Comparison of ENCODE assay signal across 13 cellular contexts in genomic region chr10:78552261-78552811, GRCh38.
DNase-seq lines count a peak whose midpoint lies in the region; ATAC-seq, FAIRE-seq and TF ChIP-seq lines count a peak whose summit lies in the region.
"Had no signal": no experiment of that assay in that cellular context is flagged by ENCODE, and none has a peak within 500 bp of the region (broad histone marks: within the 10 kb centered on the region; RNA-seq: fewer than 3 reads in every experiment).

No MANE protein-coding gene starts in this region.

- H3K9ac ChIP-seq in kidney (ENCODE audit: low read length in 2 of 2): no peak overlapping the region

- H3K9me3 Mint-ChIP-seq in brain: peaks cover 0 to 3% (median 0%) of the 10 kb centered on the region in 5 experiments

- peak overlapping the region; percentile 40 to 69 for H3K27ac ChIP-seq in kidney (ENCODE audit: low read depth in 2 of 2, low read length in 2 of 2)
- H3K27ac ChIP-seq: PC-9 had no signal

- peaks cover 0 to 12% of the 10 kb centered on the region in 2 donors for H3K4me1 ChIP-seq in kidney (ENCODE audit: control insufficient read depth in 1 of 2, insufficient read depth in 1 of 2, low read depth in 1 of 2, low read length in 2 of 2)

- no peaks in the 10 kb centered on the region for H3K36me3 Mint-ChIP-seq in brain
- H3K36me3 Mint-ChIP-seq: CD8-positive, alpha-beta memory T cell had no signal

- H3K9me3 ChIP-seq in kidney (ENCODE audit: control insufficient read depth in 1 of 2, low read length in 2 of 2): no peaks in the 10 kb centered on the region

- peak overlapping the region in 4 of 5 experiments; percentile 3 to 41 (median 26) for H3K4me3 Mint-ChIP-seq in brain
- H3K4me3 Mint-ChIP-seq: CD8-positive, alpha-beta memory T cell had no signal

- peaks cover 52% of the 10 kb centered on the region for H3K4me1 Mint-ChIP-seq in brain
- H3K4me1 Mint-ChIP-seq: CD8-positive, alpha-beta memory T cell had no signal

- H3K27me3 Mint-ChIP-seq in brain: peaks cover 13% of the 10 kb centered on the region

- H3K4me3 ChIP-seq in kidney (ENCODE audit: low read length in 2 of 2): no peak overlapping the region
- H3K4me3 ChIP-seq: PC-9 had no signal

- ATAC-seq in sciatic nerve (peak; percentile 94), GM21737 (IDR thresholded peaks at IDR 0.05; ENCODE audit: unreplicated experiment) (no peak), HG02642 (IDR thresholded peaks at IDR 0.05; ENCODE audit: poor library complexity, unreplicated experiment) (no peak), GM18498 (IDR thresholded peaks at IDR 0.05; ENCODE audit: unreplicated experiment) (no peak)

- no peak for FAIRE-seq in kidney (lab: Jason Lieb, UNC)
- FAIRE-seq: colon had no signal

- DNase-seq in C1 segment of cervical spinal cord (lab: John Stamatoyannopoulos, UW): peak in 8 of 14 donors; percentile 32 to 76 (median 63)
- peak; percentile 81 for DNase-seq in kidney
- DNase-seq in sciatic nerve (ENCODE audit: low spot score): peak; percentile 81
- no peak for DNase-seq in NCI-H748 (lab: John Stamatoyannopoulos, UW; ENCODE audit: unreplicated experiment)
- DNase-seq: activated CD4-positive, alpha-beta T cell treated with anti-CD3 and anti-CD28 coated beads, Interleukin-2, amount 50 U/mL, for 1 hour; CD8-positive, alpha-beta memory T cell; KG1; PC-9 had no signal

- TF ChIP-seq CTCF in brain (conservative IDR thresholded peaks at IDR 0.05) (no peak), kidney (IDR thresholded peaks at IDR 0.05; ENCODE audit: borderline replicate concordance, extremely low read depth, insufficient read depth) (no peak)

- no peaks in the 10 kb centered on the region for H3K36me3 ChIP-seq in kidney (ENCODE audit: control insufficient read depth in 1 of 2, insufficient read depth in 2 of 2, low read length in 2 of 2)

- intact Hi-C loops in kidney (cut with DNase I): no loop called here
- intact Hi-C loops in sciatic nerve (cut with DNase I): no loop called here

- H3K27ac Mint-ChIP-seq in brain: peak overlapping the region; percentile 74 to 98 (median 93)
- H3K27ac Mint-ChIP-seq: CD8-positive, alpha-beta memory T cell had no signal
